Comparison of ENCODE assay signal across 9 cellular contexts in genomic region chr4:81724925-81725329, GRCh38.
DNase-seq lines count a peak whose midpoint lies in the region; ATAC-seq and TF ChIP-seq lines count a peak whose summit lies in the region.
"Had no signal": no experiment of that assay in that cellular context is flagged by ENCODE, and none has a peak within 500 bp of the region (broad histone marks: within the 10 kb centered on the region; RNA-seq: fewer than 3 reads in every experiment).

No MANE protein-coding gene starts in this region.

- DNase-seq in activated gamma-delta T cell treated with Interleukin-2 at 50 U/mL for 16 hours (peak; percentile 24), activated gamma-delta T cell (lab: John Stamatoyannopoulos, UW) (no peak), colonic mucosa (peak; percentile 24), DMS153 (lab: John Stamatoyannopoulos, UW) (no peak)
- peak; percentile 25 for DNase-seq in activated CD4-positive, alpha-beta T cell treated with anti-CD3 and anti-CD28 coated beads for 1 hour

- no peaks in the 10 kb centered on the region for H3K36me3 ChIP-seq in colonic mucosa
- H3K36me3 ChIP-seq in subcutaneous abdominal adipose tissue (ENCODE audit: control insufficient read depth in 5 of 5, insufficient read depth in 5 of 5, low read length in 5 of 5) = no peaks in the 10 kb centered on the region

- H3K27me3 Mint-ChIP-seq in nephron (ENCODE audit: low read depth) = peaks cover 18% of the 10 kb centered on the region

- peak overlapping the region; percentile 58 to 81 (median 67) for H3K27ac Mint-ChIP-seq in nephron

- no peaks in the 10 kb centered on the region for H3K9me3 ChIP-seq in colonic mucosa
- no peaks in the 10 kb centered on the region for H3K9me3 ChIP-seq in subcutaneous abdominal adipose tissue (ENCODE audit: control insufficient read depth in 5 of 5, low read length in 5 of 5)

- H3K9me3 Mint-ChIP-seq in nephron = peaks cover 21% of the 10 kb centered on the region

- intact Hi-C loops in colonic mucosa (cut with DNase I) = no loop called here

- H3K4me3 ChIP-seq in colonic mucosa (no peak overlapping the region), subcutaneous abdominal adipose tissue (ENCODE audit: low read depth in 1 of 5, low read length in 5 of 5) (no peak overlapping the region)

- H3K4me1 Mint-ChIP-seq in nephron = peaks cover 36% of the 10 kb centered on the region

- H3K27me3 ChIP-seq in colonic mucosa = no peaks in the 10 kb centered on the region
- no peaks in the 10 kb centered on the region for H3K27me3 ChIP-seq in subcutaneous abdominal adipose tissue (ENCODE audit: control insufficient read depth in 5 of 5, insufficient read depth in 4 of 5, low read length in 5 of 5)

- H3K4me1 ChIP-seq in colonic mucosa = no peaks in the 10 kb centered on the region
- H3K4me1 ChIP-seq in subcutaneous abdominal adipose tissue (ENCODE audit: control insufficient read depth in 5 of 5, insufficient read depth in 5 of 5, low read length in 5 of 5) = peaks cover 2 to 29% (median 25%) of the 10 kb centered on the region in 5 donors

- no peak overlapping the region for H3K27ac ChIP-seq in colonic mucosa
- H3K27ac ChIP-seq in subcutaneous abdominal adipose tissue (ENCODE audit: low read depth, low read length) = peak overlapping the region; percentile 1
- H3K27ac ChIP-seq: C4-2B had no signal

- no peaks in the 10 kb centered on the region for H3K36me3 Mint-ChIP-seq in nephron (ENCODE audit: low read depth)

- TF ChIP-seq CTCF in colonic mucosa (IDR thresholded peaks at IDR 0.05) (no peak), nephron (IDR thresholded peaks at IDR 0.05; ENCODE audit: unreplicated experiment in 3 of 3) (no peak)

- peak; percentile 99 for ATAC-seq in HG03342 (IDR thresholded peaks at IDR 0.05; ENCODE audit: unreplicated experiment)

- no peak overlapping the region for H3K9ac ChIP-seq in colonic mucosa (ENCODE audit: low read depth in 2 of 2, low read length in 2 of 2)
- no peak overlapping the region for H3K9ac ChIP-seq in subcutaneous abdominal adipose tissue (ENCODE audit: low read length in 5 of 5)

- H3K4me3 Mint-ChIP-seq in nephron = peak overlapping the region in 2 of 3 experiments; percentile 35 to 52

Comparison
In these comparisons a context has a peak if more than half of its experiments do, and no peak if none do; other contexts are left out.
1. DNase-seq: peak in activated gamma-delta T cell treated with Interleukin-2 at 50 U/mL for 16 hours (single experiment), activated CD4-positive, alpha-beta T cell treated with anti-CD3 and anti-CD28 coated beads for 1 hour (single experiment) and colonic mucosa (single experiment); none in activated gamma-delta T cell (single experiment) and DMS153 (single experiment).